8 cellular contexts compared by ENCODE assay signal in genomic region chr6:42727084-42727601, GRCh38. TPM values are rescaled to one million over a fixed set of nuclear protein-coding genes. Genes with fewer than 3 reads are reported as not detected.
DNase-seq lines count a peak whose midpoint lies in the region; ATAC-seq and TF ChIP-seq lines count a peak whose summit lies in the region.

No MANE protein-coding gene starts in this region.

- H3K36me3 ChIP-seq in heart left ventricle, result no peaks in the 10 kb centered on the region

- no peaks in the 10 kb centered on the region for H3K36me3 Mint-ChIP-seq in T-helper 1 cell treated with Interleukin-12 subunit alpha and Interleukin-12 subunit beta and Interleukin-4 antibody, amounts not matched to agents 30 μg/mL and 1 μg/mL, for 36 hours (ENCODE audit: low read depth)
- no peaks in the 10 kb centered on the region for H3K36me3 Mint-ChIP-seq in activated T-cell treated with anti-CD3 and anti-CD28 coated beads, Interleukin-2, amount 50 U/mL, for 24 hours (ENCODE audit: low read depth)

- H3K4me1 ChIP-seq in heart left ventricle, result peaks cover 0 to 18% (median 11%) of the 10 kb centered on the region in 12 donors

- no peak for DNase-seq in T-helper 1 cell
- peak; percentile 65 for DNase-seq in activated T-cell treated with anti-CD3 and anti-CD28 coated beads, Interleukin-2, amount 50 U/mL, for 24 hours
- peak; percentile 28 to 75 (median 38) for DNase-seq in heart left ventricle
- DNase-seq in skeletal muscle cell (ENCODE audit: low read depth), result no peak
- DNase-seq in amniotic stem cell (lab: John Stamatoyannopoulos, UW), result no peak
- no peak for DNase-seq in NCI-H345 (lab: John Stamatoyannopoulos, UW)

- no peaks in the 10 kb centered on the region for H3K9me3 Mint-ChIP-seq in T-helper 1 cell treated with Interleukin-12 subunit alpha and Interleukin-12 subunit beta and Interleukin-4 antibody, amounts not matched to agents 30 μg/mL and 1 μg/mL, for 36 hours
- H3K9me3 Mint-ChIP-seq in activated T-cell treated with anti-CD3 and anti-CD28 coated beads, Interleukin-2, amount 50 U/mL, for 24 hours, result no peaks in the 10 kb centered on the region

- TF ChIP-seq CTCF in heart left ventricle (IDR thresholded peaks at IDR 0.05), result no peak

- H3K4me3 ChIP-seq in heart left ventricle (peak overlapping the region; percentile 18 to 71 (median 57)), skeletal muscle cell (ENCODE audit: low read depth, low read length) (peak overlapping the region; percentile 32)

- peak overlapping the region; percentile 2 to 90 (median 72) for H3K27ac ChIP-seq in heart left ventricle

- peak; percentile 8 to 69 (median 55) for ATAC-seq in heart left ventricle
- ATAC-seq in HG02970 (IDR thresholded peaks at IDR 0.05; ENCODE audit: low FRiP score, unreplicated experiment), result no peak

- TF ChIP-seq POLR2A in heart left ventricle (IDR thresholded peaks at IDR 0.05), result no peak

- peak overlapping the region; percentile 78 for H3K4me3 Mint-ChIP-seq in T-helper 1 cell treated with Interleukin-12 subunit alpha and Interleukin-12 subunit beta and Interleukin-4 antibody, amounts not matched to agents 30 μg/mL and 1 μg/mL, for 36 hours
- peak overlapping the region; percentile 74 for H3K4me3 Mint-ChIP-seq in activated T-cell treated with anti-CD3 and anti-CD28 coated beads, Interleukin-2, amount 50 U/mL, for 24 hours

- H3K27me3 Mint-ChIP-seq in T-helper 1 cell treated with Interleukin-12 subunit alpha and Interleukin-12 subunit beta and Interleukin-4 antibody, amounts not matched to agents 30 μg/mL and 1 μg/mL, for 36 hours (ENCODE audit: low read depth), result no peaks in the 10 kb centered on the region
- H3K27me3 Mint-ChIP-seq in activated T-cell treated with anti-CD3 and anti-CD28 coated beads, Interleukin-2, amount 50 U/mL, for 24 hours, result no peaks in the 10 kb centered on the region

- H3K27me3 ChIP-seq in heart left ventricle, result no peaks in the 10 kb centered on the region

- peak overlapping the region; percentile 96 for H3K27ac Mint-ChIP-seq in T-helper 1 cell treated with Interleukin-12 subunit alpha and Interleukin-12 subunit beta and Interleukin-4 antibody, amounts not matched to agents 30 μg/mL and 1 μg/mL, for 36 hours
- peak overlapping the region; percentile 94 for H3K27ac Mint-ChIP-seq in activated T-cell treated with anti-CD3 and anti-CD28 coated beads, Interleukin-2, amount 50 U/mL, for 24 hours

- peaks cover 12% of the 10 kb centered on the region for H3K4me1 Mint-ChIP-seq in T-helper 1 cell treated with Interleukin-12 subunit alpha and Interleukin-12 subunit beta and Interleukin-4 antibody, amounts not matched to agents 30 μg/mL and 1 μg/mL, for 36 hours (ENCODE audit: low read depth)
- H3K4me1 Mint-ChIP-seq in activated T-cell treated with anti-CD3 and anti-CD28 coated beads, Interleukin-2, amount 50 U/mL, for 24 hours (ENCODE audit: low read depth), result peaks cover 22% of the 10 kb centered on the region

- intact Hi-C loops in heart left ventricle (cut with DNase I), result loop anchor here (2.0 to 10.0 kb wide), 10 partner anchors 20 to 152 kb away; partner anchors contain the start of genes RPL7L1 (in 8 of the 10) and TBCC (in 1 of the 10)

- H3K9me3 ChIP-seq in heart left ventricle, result no peaks in the 10 kb centered on the region

- WGBS in heart left ventricle, 4 donors, result 11 to 29% (median 18%) methylated on average over 35 to 51 of the region's 51 CpGs

RNA-seq across cellular contexts. Expression of gene PRPH2, which starts 4.7 kb away (rescaled TPM):
- 1 to 10 TPM in 5 of 9 donors, under 1 TPM in 4; 0.44 to 2.6 (median 1.0) TPM for total RNA-seq in heart left ventricle
- polyA plus RNA-seq in heart left ventricle, result under 1 TPM; 0.23 to 0.91 TPM

RNA-seq across cellular contexts. Expression of gene TBCC, which starts 18.8 kb away (rescaled TPM):
- 10 to 100 TPM; 10.4 to 21.7 (median 15.4) TPM for total RNA-seq in heart left ventricle
- 10 to 100 TPM; 16.9 to 19.7 TPM for polyA plus RNA-seq in heart left ventricle

RNA-seq across cellular contexts. Expression of gene BICRAL, which starts 54.7 kb away (rescaled TPM):
- total RNA-seq in heart left ventricle, result 10 to 100 TPM in 8 of 9 donors, 1 to 10 TPM in 1; 9.9 to 17.1 (median 13.3) TPM
- 1 to 10 TPM; 2.5 to 6.0 TPM for polyA plus RNA-seq in heart left ventricle

Comparison
In these comparisons a context has a peak if more than half of its experiments do, and no peak if none do; other contexts are left out.
1. DNase-seq: peak in activated T-cell treated with anti-CD3 and anti-CD28 coated beads, Interleukin-2, amount 50 U/mL, for 24 hours (single experiment) and heart left ventricle (5 of 5); none in T-helper 1 cell (0 of 5), skeletal muscle cell (single experiment), amniotic stem cell (single experiment) and NCI-H345 (single experiment).